10 cellular contexts compared by ENCODE assay signal in the genomic region with DNA sequence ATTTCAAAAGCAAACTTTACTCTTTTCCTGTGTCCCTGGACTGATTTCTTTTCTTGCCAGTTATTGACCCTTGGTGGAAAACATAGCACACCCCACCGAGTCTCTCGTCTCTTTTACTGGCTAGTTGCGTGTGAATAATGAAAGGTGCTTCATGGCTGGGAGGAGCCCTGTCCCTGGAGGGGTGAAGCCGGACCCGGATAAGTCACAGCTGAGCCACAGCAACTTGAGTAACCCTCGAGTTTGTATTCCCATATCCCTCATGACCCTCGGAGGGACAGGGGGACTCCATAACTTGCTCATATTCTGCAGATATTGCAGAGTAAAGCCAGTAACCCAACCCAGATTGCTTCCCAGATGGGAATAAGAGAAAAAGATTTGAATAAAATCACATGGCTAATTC.
"Had no signal": no experiment of that assay in that cellular context is flagged by ENCODE, and none has a peak within 500 bp of the region (broad histone marks: within the 10 kb centered on the region; RNA-seq: fewer than 3 reads in every experiment).

No MANE protein-coding gene starts in this region.

- H3K4me3 Mint-ChIP-seq: activated CD4-positive, alpha-beta T cell treated with anti-CD3 and anti-CD28 coated beads, Interleukin-2, amount 10 ng/mL, durations not matched to agents 7 days and 5 days; activated naive CD4-positive, alpha-beta T cell treated with anti-CD3 and anti-CD28 coated beads, Interleukin-2, amount 50 U/mL, for 24 hours; stimulated activated naive B cell treated with anti-CD40 and anti-IgM and Interleukin-4, amounts not matched to agents 10 μg/mL and 1 μg/mL and 100 μg/mL, for 72 hours; T-cell had no signal

- H3K27me3 ChIP-seq: breast epithelium, dorsolateral prefrontal cortex had no signal

- H3K27ac ChIP-seq: breast epithelium, heart left ventricle, neutrophil, transverse colon had no signal

- H3K4me1 ChIP-seq: breast epithelium, transverse colon had no signal

- DNase-seq: activated CD4-positive, alpha-beta T cell treated with anti-CD3 and anti-CD28 coated beads, Interleukin-2, amount 10 ng/mL, durations not matched to agents 7 days and 5 days; stimulated activated naive B cell treated with anti-CD40 and anti-IgM and Interleukin-4, amounts not matched to agents 10 μg/mL and 1 μg/mL and 100 μg/mL, for 72 hours; T-cell; transverse colon had no signal

- H3K27me3 Mint-ChIP-seq: activated naive CD4-positive, alpha-beta T cell treated with anti-CD3 and anti-CD28 coated beads, Interleukin-2, amount 50 U/mL, for 24 hours had no signal

- H3K4me1 Mint-ChIP-seq: activated CD4-positive, alpha-beta T cell treated with anti-CD3 and anti-CD28 coated beads, Interleukin-2, amount 10 ng/mL, durations not matched to agents 7 days and 5 days; activated naive CD4-positive, alpha-beta T cell treated with anti-CD3 and anti-CD28 coated beads, Interleukin-2, amount 50 U/mL, for 24 hours; stimulated activated naive B cell treated with anti-CD40 and anti-IgM and Interleukin-4, amounts not matched to agents 10 μg/mL and 1 μg/mL and 100 μg/mL, for 72 hours had no signal

- H3K9me3 ChIP-seq: breast epithelium, heart left ventricle, neutrophil, transverse colon had no signal

- H3K4me3 ChIP-seq: breast epithelium, heart left ventricle, transverse colon had no signal

- H3K9me3 Mint-ChIP-seq: activated CD4-positive, alpha-beta T cell treated with anti-CD3 and anti-CD28 coated beads, Interleukin-2, amount 10 ng/mL, durations not matched to agents 7 days and 5 days; activated naive CD4-positive, alpha-beta T cell treated with anti-CD3 and anti-CD28 coated beads, Interleukin-2, amount 50 U/mL, for 24 hours; activated T-helper 2 cell treated with anti-CD3 and anti-CD28 coated beads, Interferon-gamma antibody, Interleukin-2, Interleukin-4, amounts not matched to agents 10 μg/mL and 5 μg/mL and 100 μg/mL, durations not matched to agents 14 hours and 24 hours and 36 hours; T-cell had no signal

- H3K36me3 ChIP-seq: breast epithelium, heart left ventricle, neutrophil, transverse colon had no signal

- H3K27ac Mint-ChIP-seq: activated CD4-positive, alpha-beta T cell treated with anti-CD3 and anti-CD28 coated beads, Interleukin-2, amount 10 ng/mL, durations not matched to agents 7 days and 5 days; activated naive CD4-positive, alpha-beta T cell treated with anti-CD3 and anti-CD28 coated beads, Interleukin-2, amount 50 U/mL, for 24 hours; activated T-helper 2 cell treated with anti-CD3 and anti-CD28 coated beads, Interferon-gamma antibody, Interleukin-2, Interleukin-4, amounts not matched to agents 10 μg/mL and 5 μg/mL and 100 μg/mL, durations not matched to agents 14 hours and 24 hours and 36 hours; stimulated activated naive B cell treated with anti-CD40 and anti-IgM and Interleukin-4, amounts not matched to agents 10 μg/mL and 1 μg/mL and 100 μg/mL, for 72 hours; T-cell had no signal

- H3K36me3 Mint-ChIP-seq: activated naive CD4-positive, alpha-beta T cell treated with anti-CD3 and anti-CD28 coated beads, Interleukin-2, amount 50 U/mL, for 24 hours; stimulated activated naive B cell treated with anti-CD40 and anti-IgM and Interleukin-4, amounts not matched to agents 10 μg/mL and 1 μg/mL and 100 μg/mL, for 72 hours; T-cell had no signal

- ATAC-seq: T-cell had no signal
